8 cellular contexts compared by ENCODE assay signal in genomic region chr17:17913695-17914332, GRCh38. TPM values are rescaled to one million over a fixed set of nuclear protein-coding genes. Genes with fewer than 3 reads are reported as not detected.
DNase-seq lines count a peak whose midpoint lies in the region; ATAC-seq and TF ChIP-seq lines count a peak whose summit lies in the region.

No MANE protein-coding gene starts in this region.

- no peaks in the 10 kb centered on the region for H3K36me3 Mint-ChIP-seq in activated CD8-positive, alpha-beta memory T cell treated with anti-CD3 and anti-CD28 coated beads, Interleukin-2, amount 10 ng/mL, durations not matched to agents 7 days and 5 days

- peaks cover 10% of the 10 kb centered on the region for H3K4me1 Mint-ChIP-seq in activated CD8-positive, alpha-beta memory T cell treated with anti-CD3 and anti-CD28 coated beads, Interleukin-2, amount 10 ng/mL, durations not matched to agents 7 days and 5 days

- no peak overlapping the region for H3K27ac Mint-ChIP-seq in activated CD8-positive, alpha-beta memory T cell treated with anti-CD3 and anti-CD28 coated beads, Interleukin-2, amount 10 ng/mL, durations not matched to agents 7 days and 5 days

- no peak overlapping the region for H3K9ac ChIP-seq in fibroblast of lung (ENCODE audit: insufficient read depth, low read length)

- no peaks in the 10 kb centered on the region for H3K9me3 Mint-ChIP-seq in activated CD8-positive, alpha-beta memory T cell treated with anti-CD3 and anti-CD28 coated beads, Interleukin-2, amount 10 ng/mL, durations not matched to agents 7 days and 5 days (ENCODE audit: low read depth)

- CTCF ChIA-PET in activated CD8-positive, alpha-beta memory T cell treated with anti-CD3 and anti-CD28 coated beads, Interleukin-2, amount 10 ng/mL, durations not matched to agents 7 days and 5 days (lab: Charles Lee), result interaction anchor here (0.8 to 1.5 kb wide), 2 partner anchors 23 to 165 kb away, joined by 3 read pairs; no protein-coding TSS in a partner anchor

- peak; percentile 83 for DNase-seq in BE2C
- peak; percentile 91 for DNase-seq in HFF-Myc (ENCODE audit: extremely low read depth, low read depth)
- DNase-seq in NCI-H226, result peak; percentile 86
- DNase-seq in activated CD8-positive, alpha-beta memory T cell treated with anti-CD3 and anti-CD28 coated beads, Interleukin-2, amount 10 ng/mL, durations not matched to agents 7 days and 5 days, result peak; percentile 73
- peak; percentile 87 to 90 for DNase-seq in fibroblast of lung (ENCODE audit: low read depth in 2 of 2)
- DNase-seq in omental fat pad (ENCODE audit: low spot score), result no peak

- H4K20me1 ChIP-seq in fibroblast of lung (ENCODE audit: control insufficient read depth, extremely low read depth, insufficient read depth, low read length), result no peaks in the 10 kb centered on the region

- peak overlapping the region; percentile 21 for H3K27ac ChIP-seq in fibroblast of lung (ENCODE audit: insufficient read depth, low read length)

- H3K79me2 ChIP-seq in fibroblast of lung (ENCODE audit: control insufficient read depth, insufficient read depth, low read length), result no peaks in the 10 kb centered on the region

- H3K36me3 ChIP-seq in BE2C (no peaks in the 10 kb centered on the region), fibroblast of lung (ENCODE audit: control insufficient read depth, insufficient read depth, low read length) (no peaks in the 10 kb centered on the region)

- no peaks in the 10 kb centered on the region for H3K27me3 Mint-ChIP-seq in activated CD8-positive, alpha-beta memory T cell treated with anti-CD3 and anti-CD28 coated beads, Interleukin-2, amount 10 ng/mL, durations not matched to agents 7 days and 5 days

- peak; percentile 92 for ATAC-seq in activated CD8-positive, alpha-beta memory T cell treated with anti-CD3 and anti-CD28 coated beads, Interleukin-2, amount 10 ng/mL, durations not matched to agents 7 days and 5 days
- ATAC-seq in omental fat pad (ENCODE audit: low FRiP score) (peak; percentile 92), GM19328 (IDR thresholded peaks at IDR 0.05; ENCODE audit: unreplicated experiment) (no peak), GM19455 (IDR thresholded peaks at IDR 0.05; ENCODE audit: unreplicated experiment) (no peak)

- H3K4me3 Mint-ChIP-seq in activated CD8-positive, alpha-beta memory T cell treated with anti-CD3 and anti-CD28 coated beads, Interleukin-2, amount 10 ng/mL, durations not matched to agents 7 days and 5 days, result no peak overlapping the region

- peaks cover 8% of the 10 kb centered on the region for H3K4me1 ChIP-seq in BE2C
- H3K4me1 ChIP-seq in fibroblast of lung (ENCODE audit: control insufficient read depth, extremely low read depth, insufficient read depth, low read length), result peaks cover 12% of the 10 kb centered on the region

- H3K9me3 ChIP-seq in BE2C (no peaks in the 10 kb centered on the region), fibroblast of lung (ENCODE audit: control insufficient read depth, insufficient read depth, low read depth, low read length) (no peaks in the 10 kb centered on the region)

- H3K4me3 ChIP-seq in BE2C (ENCODE audit: low read depth, low read length) (no peak overlapping the region), HFF-Myc (replicated peaks; ENCODE audit: low read depth, low read length) (no peak overlapping the region), fibroblast of lung (replicated peaks in 1 of 4; ENCODE audit: control extremely low read depth in 1 of 4, insufficient read depth in 1 of 4, low read depth in 3 of 4, low read length in 4 of 4) (no peak overlapping the region)

- H3K4me2 ChIP-seq in fibroblast of lung (ENCODE audit: extremely low read depth, insufficient read depth, low read length), result peak overlapping the region; percentile 76

- H2AFZ ChIP-seq in fibroblast of lung (ENCODE audit: low read length), result no peak overlapping the region

- H3K27me3 ChIP-seq in BE2C (no peaks in the 10 kb centered on the region), fibroblast of lung (ENCODE audit: control insufficient read depth, insufficient read depth, low read length) (no peaks in the 10 kb centered on the region)

- TF ChIP-seq CTCF in BE2C (IDR thresholded peaks at IDR 0.05; ENCODE audit: low read depth, low read length), result no peak
- TF ChIP-seq CTCF in HFF-Myc (IDR thresholded peaks at IDR 0.05; ENCODE audit: low read depth, low read length, missing control alignments), result no peak
- TF ChIP-seq CTCF in fibroblast of lung (conservative IDR thresholded peaks at IDR 0.05 in 1 of 2, IDR thresholded peaks at IDR 0.05 in 1 of 2; ENCODE audit: low read depth in 1 of 2, low read length in 2 of 2), result no peak
- TF ChIP-seq CTCF in omental fat pad (IDR thresholded peaks at IDR 0.05), result no peak

RNA-seq across cellular contexts. Expression of gene TOM1L2, which starts 58.4 kb away (rescaled TPM):
- 15.8 TPM for polyA plus RNA-seq in BE2C (2012; ENCODE audit: insufficient read depth, insufficient read length, low read depth)
- total RNA-seq in activated CD8-positive, alpha-beta memory T cell treated with anti-CD3 and anti-CD28 coated beads, Interleukin-2, amount 10 ng/mL, durations not matched to agents 7 days and 5 days, result 10 to 100 TPM; 19.8 to 33.0 TPM
- total RNA-seq in fibroblast of lung (15.7 and 33.9 TPM in 2 replicates), omental fat pad (10 to 100 TPM; 25.9 to 30.3 (median 27.6) TPM)
- 35.9 and 47.4 TPM in 2 replicates for polyA plus RNA-seq in fibroblast of lung
- polyA plus RNA-seq in fibroblast of lung (2012), result 34.3 and 40.2 TPM in 2 replicates
- 92.9 and 100 TPM in 2 replicates for polyA minus RNA-seq in fibroblast of lung (ENCODE audit: low replicate concordance)

RNA-seq across cellular contexts. Expression of gene DRC3, which starts 58.8 kb away (rescaled TPM):
- polyA plus RNA-seq in BE2C (2012; ENCODE audit: insufficient read depth, insufficient read length, low read depth), result 7.0 TPM
- total RNA-seq in activated CD8-positive, alpha-beta memory T cell treated with anti-CD3 and anti-CD28 coated beads, Interleukin-2, amount 10 ng/mL, durations not matched to agents 7 days and 5 days, result not detected
- total RNA-seq in fibroblast of lung (0.26 and 0.33 TPM in 2 replicates), omental fat pad (1 to 10 TPM in 3 of 4 donors, under 1 TPM in 1; 0.60 to 4.6 (median 1.9) TPM)
- 0.27 and 0.37 TPM in 2 replicates for polyA plus RNA-seq in fibroblast of lung
- 1.1 and 1.6 TPM in 2 replicates for polyA plus RNA-seq in fibroblast of lung (2012)
- not detected in 2 replicates for polyA minus RNA-seq in fibroblast of lung (ENCODE audit: low replicate concordance)

Comparison
In these comparisons a context has a peak if more than half of its experiments do, and no peak if none do; other contexts are left out.
1. ATAC-seq: peak in activated CD8-positive, alpha-beta memory T cell treated with anti-CD3 and anti-CD28 coated beads, Interleukin-2, amount 10 ng/mL, durations not matched to agents 7 days and 5 days (single experiment) and omental fat pad (single experiment); none in GM19328 (single experiment) and GM19455 (single experiment).